In genomic region chr19:3376089-3376455, GRCh38 we compare ENCODE assay signal across 7 cellular contexts. TPM values are rescaled to one million over a fixed set of nuclear protein-coding genes. Genes with fewer than 3 reads are reported as not detected.
DNase-seq lines count a peak whose midpoint lies in the region; ATAC-seq, FAIRE-seq and TF ChIP-seq lines count a peak whose summit lies in the region.
"Not testable (repeated sequence)": the region's sequence is repeated elsewhere in the genome, so short reads cannot be mapped to it uniquely, and the experiment has no call there.

No MANE protein-coding gene starts in this region.

- 95% methylated on average over 12 of the region's 12 CpGs for WGBS in K562 (ENCODE audit: insufficient coverage, low coverage, missing lambda C conversion rate)
- 65% methylated on average over 12 of the region's 12 CpGs for WGBS in right cardiac atrium
- 46 to 47% methylated on average over 9 to 12 of the region's 12 CpGs for WGBS in testis, 2 donors

- not testable (repeated sequence) for ATAC-seq in K562, right cardiac atrium, gastrocnemius medialis

- not testable (repeated sequence) for H3K4me2 ChIP-seq in K562 (ENCODE audit: insufficient read depth, low read length); endothelial cell of umbilical vein (ENCODE audit: insufficient read depth, low read length)

- intact Hi-C loops in K562 (cut with micrococcal nuclease); endothelial cell of umbilical vein (cut with micrococcal nuclease); right cardiac atrium (cut with DNase I); testis (cut with DNase I; ENCODE audit: low total_unique reads): not testable (repeated sequence)
- intact Hi-C loops in gastrocnemius medialis (cut with DNase I; ENCODE audit: low total_unique reads), result loop anchor here (10.0 kb wide), 1 partner anchor 1311 kb away; no protein-coding TSS in a partner anchor

- not testable (repeated sequence) for H2AFZ ChIP-seq in K562 (ENCODE audit: low read depth, low read length); endothelial cell of umbilical vein (ENCODE audit: low read depth, low read length)

- H3K27ac ChIP-seq in Peyer's patch (peak overlapping the region; percentile 64 to 89 (median 75)), K562 (ENCODE audit: extremely low read depth, low read depth, low read length) (peak overlapping the region; percentile 74; the same call in 2 of the 3 replicates), endothelial cell of umbilical vein (ENCODE audit: insufficient read depth, low read depth, low read length) (peak overlapping the region; percentile 46), right cardiac atrium (ENCODE audit: low read length) (peak overlapping the region; percentile 94), muscle layer of colon (ENCODE audit: low read depth, low read length) (peak overlapping the region; percentile 81), gastrocnemius medialis (peak overlapping the region; percentile 98 to 100 (median 98)), testis (peak overlapping the region; percentile 68 to 74)

- dilution Hi-C loops in endothelial cell of umbilical vein (cut with MboI; ENCODE audit: extremely low pct_ligation_motif_present, low sequenced_read_pairs), result not testable (repeated sequence)

- peaks cover 13% of the 10 kb centered on the region for H3K9me1 ChIP-seq in K562 (ENCODE audit: control insufficient read depth, insufficient read depth, low read length)
- not testable (repeated sequence) for H3K9me1 ChIP-seq in endothelial cell of umbilical vein (replicated peaks; ENCODE audit: control insufficient read depth, extremely low read depth, insufficient read depth, low read length)

- not testable (repeated sequence) for H3K36me3 ChIP-seq in Peyer's patch; endothelial cell of umbilical vein (ENCODE audit: control insufficient read depth in 2 of 2, extremely low read depth in 1 of 2, insufficient read depth in 2 of 2, low read length in 2 of 2); muscle layer of colon (ENCODE audit: insufficient read depth, low read length); gastrocnemius medialis; testis (ENCODE audit: low read depth, missing control alignments)
- peaks cover 43% of the 10 kb centered on the region; the same call in 2 of the 3 replicates for H3K36me3 ChIP-seq in K562 (ENCODE audit: control insufficient read depth, insufficient read depth, low read length)

- BruUV-seq in K562 (replicated peaks; lab: Mats Ljungman, UMichigan); endothelial cell of umbilical vein (replicated peaks; lab: Mats Ljungman, UMichigan): not testable (repeated sequence)

- FAIRE-seq in K562 (lab: Jason Lieb, UNC), result not testable (repeated sequence)
- FAIRE-seq in endothelial cell of umbilical vein (lab: Jason Lieb, UNC), result peak; percentile 21

- not testable (repeated sequence) for TF ChIP-seq POLR2A in Peyer's patch (IDR thresholded peaks at IDR 0.05); K562 (conservative IDR thresholded peaks at IDR 0.05); endothelial cell of umbilical vein (IDR thresholded peaks at IDR 0.05; ENCODE audit: low read depth, low read length); gastrocnemius medialis (IDR thresholded peaks at IDR 0.05); testis (IDR thresholded peaks at IDR 0.05)

- not testable (repeated sequence) for TF ChIP-seq EP300 in K562 (IDR thresholded peaks at IDR 0.05; ENCODE audit: low read length)

- peaks cover 55% of the 10 kb centered on the region for H4K20me1 ChIP-seq in K562 (replicated peaks; ENCODE audit: control insufficient read depth, insufficient read depth, low read length)
- not testable (repeated sequence) for H4K20me1 ChIP-seq in endothelial cell of umbilical vein (replicated peaks; ENCODE audit: control insufficient read depth, extremely low read depth, insufficient read depth, low read length)

- DNase-seq in Peyer's patch; K562 (ENCODE audit: extremely low read depth in 1 of 4, low spot score in 3 of 4); endothelial cell of umbilical vein (ENCODE audit: low read depth, low spot score); right cardiac atrium; testis: not testable (repeated sequence)
- DNase-seq in gastrocnemius medialis, result peak in 1 of 2 donors; percentile 46

- not testable (repeated sequence) for H3K4me3 ChIP-seq in Peyer's patch; K562; endothelial cell of umbilical vein (replicated peaks in 1 of 3; ENCODE audit: insufficient read depth in 1 of 3, low read depth in 1 of 3, low read length in 3 of 3); right cardiac atrium (ENCODE audit: low read length); testis
- peak overlapping the region in 1 of 2 donors; percentile 41 for H3K4me3 ChIP-seq in muscle layer of colon (ENCODE audit: low read depth in 1 of 2, low read length in 2 of 2)
- peak overlapping the region; percentile 32 to 56 (median 42) for H3K4me3 ChIP-seq in gastrocnemius medialis

- not testable (repeated sequence) for TF ChIP-seq CTCF in Peyer's patch (IDR thresholded peaks at IDR 0.05); K562 (IDR thresholded peaks at IDR 0.05 in 2 of 3, conservative IDR thresholded peaks at IDR 0.05 in 1 of 3; ENCODE audit: insufficient read depth in 2 of 3, low read depth in 1 of 3, low read length in 3 of 3); endothelial cell of umbilical vein (IDR thresholded peaks at IDR 0.05; ENCODE audit: extremely low read depth in 1 of 2, insufficient read depth in 1 of 2, low read depth in 1 of 2, low read length in 2 of 2); gastrocnemius medialis (IDR thresholded peaks at IDR 0.05 in 4 of 5, conservative IDR thresholded peaks at IDR 0.05 in 1 of 5); testis (IDR thresholded peaks at IDR 0.05)

- H3K79me2 ChIP-seq in K562 (ENCODE audit: control insufficient read depth, insufficient read depth, low read length), result peaks cover 95% of the 10 kb centered on the region
- H3K79me2 ChIP-seq in endothelial cell of umbilical vein (ENCODE audit: control insufficient read depth, insufficient read depth, low read length), result peaks cover 79% of the 10 kb centered on the region

- not testable (repeated sequence) for H3K9me3 ChIP-seq in Peyer's patch; K562 (replicated peaks; ENCODE audit: control insufficient read depth, insufficient read depth, low read depth, low read length); endothelial cell of umbilical vein (replicated peaks; ENCODE audit: control insufficient read depth, insufficient read depth, low read length); right cardiac atrium (ENCODE audit: control insufficient read depth, low read length); muscle layer of colon (ENCODE audit: low read length); gastrocnemius medialis; testis

- CTCF ChIA-PET in K562 (lab: Yijun Ruan, JAX; ENCODE audit: low intra/inter-chr PET ratio), result not testable (repeated sequence)
- CTCF ChIA-PET in endothelial cell of umbilical vein (lab: Charles Lee), result interaction anchor here (0.9 to 5.1 kb wide), 3 partner anchors 14 to 53 kb away, joined by 3 to 34 read pairs (median 6); no protein-coding TSS in a partner anchor

- H3K27me3 ChIP-seq in Peyer's patch; K562 (ENCODE audit: control insufficient read depth in 2 of 2, insufficient read depth in 2 of 2, low read length in 2 of 2); endothelial cell of umbilical vein (ENCODE audit: control insufficient read depth in 2 of 2, insufficient read depth in 2 of 2, low read length in 2 of 2); right cardiac atrium (ENCODE audit: control insufficient read depth, insufficient read depth); muscle layer of colon (ENCODE audit: control insufficient read depth in 1 of 2, insufficient read depth in 2 of 2, low read length in 2 of 2); gastrocnemius medialis; testis: not testable (repeated sequence)

- in situ Hi-C loops in K562 (cut with MboI), result not testable (repeated sequence)
- in situ Hi-C loops in gastrocnemius medialis (cut with MboI; ENCODE audit: low sequenced_read_pairs in 4 of 4), result loop anchor here in 2 of 4 donors (10.0 kb wide), 1 partner anchor 49 kb away; no protein-coding TSS in a partner anchor

- TF ChIP-seq RAD21 in K562 (CRISPR knock-in tag; conservative IDR thresholded peaks at IDR 0.05 in 1 of 2, IDR thresholded peaks at IDR 0.05 in 1 of 2), result not testable (repeated sequence)

- H3K4me1 ChIP-seq in Peyer's patch (peaks cover 0 to 20% (median 0%) of the 10 kb centered on the region in 4 donors), K562 (replicated peaks in 1 of 2; ENCODE audit: control insufficient read depth in 2 of 2, insufficient read depth in 2 of 2, low read length in 2 of 2) (peaks cover 46 to 70% of the 10 kb centered on the region in 2 experiments), endothelial cell of umbilical vein (ENCODE audit: control insufficient read depth, extremely low read depth, insufficient read depth, low read length) (peaks cover 21% of the 10 kb centered on the region), muscle layer of colon (ENCODE audit: insufficient read depth, low read length) (peaks cover 60% of the 10 kb centered on the region), gastrocnemius medialis (peaks cover 54 to 64% of the 10 kb centered on the region in 2 donors), testis (peaks cover 53% of the 10 kb centered on the region)
- not testable (repeated sequence) for H3K4me1 ChIP-seq in right cardiac atrium (ENCODE audit: control insufficient read depth, insufficient read depth, low read length)

- H3K9ac ChIP-seq in K562 (ENCODE audit: insufficient read depth in 1 of 2, low read depth in 2 of 2, low read length in 2 of 2) (peak overlapping the region in 1 of 2 experiments; percentile 85; a peak in 2 of 4 replicates), muscle layer of colon (ENCODE audit: low read length) (peak overlapping the region; percentile 46)
- not testable (repeated sequence) for H3K9ac ChIP-seq in endothelial cell of umbilical vein (replicated peaks; ENCODE audit: extremely low read depth, insufficient read depth, low read length)

- POLR2A ChIA-PET in K562 (lab: Yijun Ruan, JAX), result interaction anchor here (0.6 to 1.1 kb wide), 2 partner anchors 28 to 66 kb away, joined by 3 read pairs; no protein-coding TSS in a partner anchor
- POLR2A ChIA-PET in endothelial cell of umbilical vein (lab: Charles Lee), result not testable (repeated sequence)

RNA-seq across cellular contexts. Expression of gene NFIC, which starts 9.7 kb away (rescaled TPM):
- total RNA-seq in Peyer's patch, result 100 to 1,000 TPM in 1 of 4 donors, 10 to 100 TPM in 3; 34.7 to 191 (median 64.9) TPM
- total RNA-seq in K562 (2011; cell fraction: chromatin; rRNA removed; ENCODE audit: low replicate concordance), result 66.4 and 156 TPM in 2 replicates
- 56.2 and 56.5 TPM in 2 replicates for total RNA-seq in K562 (2011; cell fraction: nucleolus; rRNA removed)
- total RNA-seq in K562 (2011; cell fraction: nucleoplasm; rRNA removed), result 46.9 and 54.0 TPM in 2 replicates
- 14.1 and 15.7 TPM in 2 replicates for total RNA-seq in K562 (2014; rRNA removed)
- total RNA-seq in K562 (2014; rRNA removed; fragmentation: Illumina TruSeq; extraction: Trizol), result 3.0 and 3.7 TPM in 2 replicates
- 6.9 and 8.4 TPM in 2 replicates for total RNA-seq in K562 (2015; rRNA removed; fragmentation: Illumina TruSeq; extraction: Trizol)
- 57.3 and 62.1 TPM in 2 replicates for total RNA-seq in K562 (2021)
- 2.0 and 2.9 TPM in 2 replicates for polyA plus RNA-seq in K562 (2011; rRNA removed)
- polyA plus RNA-seq in K562 (2011; cell fraction: cytosol; rRNA removed), result 1.8 and 2.6 TPM in 2 replicates
- polyA plus RNA-seq in K562 (2011; cell fraction: nucleus; rRNA removed), result 13.2 and 19.2 TPM in 2 replicates
- 20.3 and 20.4 TPM in 2 replicates for polyA plus RNA-seq in K562 (2012)
- polyA plus RNA-seq in K562 (2014; fragmentation: Illumina TruSeq; extraction: Trizol), result 17.2 and 26.2 TPM in 2 replicates
- under 1 TPM; 0.71 to 0.99 TPM for polyA plus RNA-seq in K562 (2014; fragmentation: Nextera tagmentation; extraction: Ambion mirVana)
- 14.1 and 15.9 TPM in 2 replicates for polyA plus RNA-seq in K562 (2014; rRNA removed)
- polyA minus RNA-seq in K562 (2011; rRNA and poly(A)+ RNA removed), result 4.0 and 4.7 TPM in 2 replicates
- 14.5 and 19.9 TPM in 2 replicates for polyA minus RNA-seq in K562 (2011; cell fraction: cytosol; rRNA and poly(A)+ RNA removed)
- polyA minus RNA-seq in K562 (2011; cell fraction: nucleus; rRNA and poly(A)+ RNA removed), result 16.6 and 19.5 TPM in 2 replicates
- total RNA-seq in endothelial cell of umbilical vein, result 131 and 133 TPM in 2 replicates
- 8.5 and 11.4 TPM in 2 replicates for polyA plus RNA-seq in endothelial cell of umbilical vein
- 12.8 and 14.1 TPM in 2 replicates for polyA plus RNA-seq in endothelial cell of umbilical vein (2011; cell fraction: cytosol; rRNA removed)
- polyA plus RNA-seq in endothelial cell of umbilical vein (2011; cell fraction: nucleus; rRNA removed), result 21.9 and 24.5 TPM in 2 replicates
- polyA plus RNA-seq in endothelial cell of umbilical vein (2012), result 41.1 and 45.2 TPM in 2 replicates
- polyA minus RNA-seq in endothelial cell of umbilical vein, result 16.4 and 18.3 TPM in 2 replicates
- 35.0 TPM for polyA minus RNA-seq in endothelial cell of umbilical vein (2011; cell fraction: cytosol; rRNA and poly(A)+ RNA removed)
- 14.8 and 32.1 TPM in 2 replicates for polyA minus RNA-seq in endothelial cell of umbilical vein (2011; cell fraction: nucleus; rRNA and poly(A)+ RNA removed)
- total RNA-seq in right cardiac atrium, result 100 to 1,000 TPM; 175 to 223 (median 188) TPM
- polyA plus RNA-seq in right cardiac atrium, result 186 TPM
- 100 to 1,000 TPM in 3 of 4 donors, 10 to 100 TPM in 1; 90.2 to 403 (median 348) TPM for total RNA-seq in gastrocnemius medialis
- total RNA-seq in testis, result 100 to 1,000 TPM; 113 to 127 TPM
- polyA plus RNA-seq in testis (ENCODE audit: insufficient read depth, low read depth, low replicate concordance), result 56.5 TPM

Comparison
In these comparisons a context has a peak if more than half of its experiments do, and no peak if none do; other contexts are left out.
1. H3K27ac ChIP-seq: peak in every context shown above with its lines; median percentile 98 in gastrocnemius medialis; 94 in right cardiac atrium; 81 in muscle layer of colon; 75 in Peyer's patch; 74 in K562; 71 in testis; 46 in endothelial cell of umbilical vein.